In genomic region chr1:18927082-18927653, GRCh38 we compare ENCODE assay signal across 7 cellular contexts. TPM values are rescaled to one million over a fixed set of nuclear protein-coding genes. Genes with fewer than 3 reads are reported as not detected.
DNase-seq lines count a peak whose midpoint lies in the region; ATAC-seq lines count a peak whose summit lies in the region.

No MANE protein-coding gene starts in this region.

- peak overlapping the region; percentile 98 for H3K27ac Mint-ChIP-seq in activated naive CD8-positive, alpha-beta T cell
- peak overlapping the region; percentile 53 to 86 (median 70) for H3K27ac Mint-ChIP-seq in naive B cell

- no peaks in the 10 kb centered on the region for H3K36me3 Mint-ChIP-seq in activated naive CD8-positive, alpha-beta T cell
- no peaks in the 10 kb centered on the region for H3K36me3 Mint-ChIP-seq in naive B cell

- peaks cover 78% of the 10 kb centered on the region for H3K4me1 Mint-ChIP-seq in activated naive CD8-positive, alpha-beta T cell (ENCODE audit: low read depth)
- H3K4me1 Mint-ChIP-seq in naive B cell = peaks cover 43 to 85% (median 59%) of the 10 kb centered on the region in 3 donors

- ATAC-seq in GM19397 (IDR thresholded peaks at IDR 0.05; ENCODE audit: unreplicated experiment) (peak; percentile 14), naive B cell (ENCODE audit: low read depth in 2 of 2) (peak; percentile 32 to 33), HG02588 (IDR thresholded peaks at IDR 0.05; ENCODE audit: unreplicated experiment) (no peak)

- H3K9me3 Mint-ChIP-seq in activated naive CD8-positive, alpha-beta T cell (ENCODE audit: low read depth) = no peaks in the 10 kb centered on the region
- peaks cover 0 to 2% (median 0%) of the 10 kb centered on the region in 7 donors for H3K9me3 Mint-ChIP-seq in naive B cell

- no peaks in the 10 kb centered on the region for H3K27me3 Mint-ChIP-seq in activated naive CD8-positive, alpha-beta T cell
- peaks cover 0 to 5% (median 0%) of the 10 kb centered on the region in 3 donors for H3K27me3 Mint-ChIP-seq in naive B cell

- peak overlapping the region; percentile 85 for H3K4me3 Mint-ChIP-seq in activated naive CD8-positive, alpha-beta T cell
- H3K4me3 Mint-ChIP-seq in naive B cell = peak overlapping the region; percentile 56 to 92 (median 82)

- peak; percentile 44 for DNase-seq in HK-2 (ENCODE audit: unreplicated experiment)
- no peak for DNase-seq in naive B cell
- no peak for DNase-seq in NCI-H187 (lab: John Stamatoyannopoulos, UW)
- no peak for DNase-seq in foreskin melanocyte

RNA-seq across cellular contexts. Expression of gene ALDH4A1, which starts 24.8 kb away (rescaled TPM):
- 1 to 10 TPM in 4 of 6 donors, under 1 TPM in 2; 0.96 to 6.7 (median 1.1) TPM for polyA plus RNA-seq in naive B cell (ENCODE audit: low read depth in 6 of 6)

RNA-seq across cellular contexts. Expression of gene IFFO2, which starts 29.3 kb away (rescaled TPM):
- 1 to 10 TPM in 4 of 6 donors, under 1 TPM in 2; 0.09 to 3.2 (median 1.4) TPM for polyA plus RNA-seq in naive B cell (ENCODE audit: low read depth in 6 of 6)
